ENCODE assay signal across 7 cellular contexts in genomic region chr15:41493902-41494189, GRCh38. TPM values are rescaled to one million over a fixed set of nuclear protein-coding genes. Genes with fewer than 3 reads are reported as not detected.
DNase-seq lines count a peak whose midpoint lies in the region; ATAC-seq and TF ChIP-seq lines count a peak whose summit lies in the region.

No MANE protein-coding gene starts in this region.

- no peaks in the 10 kb centered on the region for H3K36me3 ChIP-seq in NT2/D1 (ENCODE audit: insufficient read depth, insufficient read length, low read length)
- H3K36me3 ChIP-seq in stomach smooth muscle (ENCODE audit: control insufficient read depth in 2 of 2, insufficient read depth in 2 of 2, low read length in 2 of 2), result no peaks in the 10 kb centered on the region

- peak overlapping the region; percentile 56 for H3K9ac ChIP-seq in NT2/D1 (ENCODE audit: insufficient read length, low read depth)
- H3K9ac ChIP-seq in stomach smooth muscle (ENCODE audit: low read length in 2 of 2), result no peak overlapping the region

- DNase-seq in NT2/D1 (ENCODE audit: low read depth, low spot score), result no peak
- no peak for DNase-seq in foreskin keratinocyte
- DNase-seq in activated CD4-positive, alpha-beta T cell treated with anti-CD3 and anti-CD28 coated beads, Interleukin-2, amount 50 U/mL, for 4 hours, result no peak
- no peak for DNase-seq in middle frontal gyrus (ENCODE audit: extremely low spot score, low spot score)
- DNase-seq in HuH-7 (ENCODE audit: low spot score), result no peak

- H3K4me1 ChIP-seq in NT2/D1 (ENCODE audit: insufficient read depth, insufficient read length) (peaks cover 7% of the 10 kb centered on the region), foreskin keratinocyte (peaks cover 4% of the 10 kb centered on the region), stomach smooth muscle (ENCODE audit: control insufficient read depth, insufficient read depth, low read length) (peaks cover 30% of the 10 kb centered on the region)

- H3K9me3 ChIP-seq in NT2/D1 (ENCODE audit: insufficient read depth, low read length) (no peaks in the 10 kb centered on the region), stomach smooth muscle (ENCODE audit: control insufficient read depth in 2 of 2, low read length in 2 of 2) (no peaks in the 10 kb centered on the region)

- H3K27me3 ChIP-seq in NT2/D1 (ENCODE audit: insufficient read depth, insufficient read length) (peaks cover 73% of the 10 kb centered on the region), foreskin keratinocyte (peaks cover 53% of the 10 kb centered on the region), stomach smooth muscle (ENCODE audit: control insufficient read depth in 1 of 2, insufficient read depth in 2 of 2, low read length in 2 of 2) (peaks cover 16 to 25% of the 10 kb centered on the region in 2 donors)

- H3K4me3 ChIP-seq in NT2/D1 (ENCODE audit: insufficient read length, low read depth) (peak overlapping the region; percentile 42), stomach smooth muscle (ENCODE audit: low read length in 2 of 2) (peak overlapping the region; percentile 31 to 73)

- ATAC-seq in GM21723 (IDR thresholded peaks at IDR 0.05; ENCODE audit: unreplicated experiment) (peak; percentile 22), foreskin keratinocyte (peak; percentile 2)

- no peak overlapping the region for H3K27ac ChIP-seq in foreskin keratinocyte
- no peak overlapping the region for H3K27ac ChIP-seq in stomach smooth muscle (ENCODE audit: low read length)

- no peak for TF ChIP-seq CTCF in foreskin keratinocyte (conservative IDR thresholded peaks at IDR 0.05)

RNA-seq across cellular contexts. Expression of gene ITPKA, which starts 0.2 kb away (rescaled TPM):
- 0.44 and 0.71 TPM in 2 replicates for total RNA-seq in foreskin keratinocyte
- polyA plus RNA-seq in foreskin keratinocyte, result 0.55 and 0.62 TPM in 2 replicates

RNA-seq across cellular contexts. Expression of gene LTK, which starts 19.8 kb away (rescaled TPM):
- total RNA-seq in foreskin keratinocyte, result not detected in 2 replicates
- polyA plus RNA-seq in foreskin keratinocyte, result not detected in 2 replicates

RNA-seq across cellular contexts. Expression of gene RPAP1, which starts 50.2 kb away (rescaled TPM):
- 21.9 and 26.1 TPM in 2 replicates for total RNA-seq in foreskin keratinocyte
- polyA plus RNA-seq in foreskin keratinocyte, result 17.7 and 20.8 TPM in 2 replicates
